9 cellular contexts compared by ENCODE assay signal in the genomic region with DNA sequence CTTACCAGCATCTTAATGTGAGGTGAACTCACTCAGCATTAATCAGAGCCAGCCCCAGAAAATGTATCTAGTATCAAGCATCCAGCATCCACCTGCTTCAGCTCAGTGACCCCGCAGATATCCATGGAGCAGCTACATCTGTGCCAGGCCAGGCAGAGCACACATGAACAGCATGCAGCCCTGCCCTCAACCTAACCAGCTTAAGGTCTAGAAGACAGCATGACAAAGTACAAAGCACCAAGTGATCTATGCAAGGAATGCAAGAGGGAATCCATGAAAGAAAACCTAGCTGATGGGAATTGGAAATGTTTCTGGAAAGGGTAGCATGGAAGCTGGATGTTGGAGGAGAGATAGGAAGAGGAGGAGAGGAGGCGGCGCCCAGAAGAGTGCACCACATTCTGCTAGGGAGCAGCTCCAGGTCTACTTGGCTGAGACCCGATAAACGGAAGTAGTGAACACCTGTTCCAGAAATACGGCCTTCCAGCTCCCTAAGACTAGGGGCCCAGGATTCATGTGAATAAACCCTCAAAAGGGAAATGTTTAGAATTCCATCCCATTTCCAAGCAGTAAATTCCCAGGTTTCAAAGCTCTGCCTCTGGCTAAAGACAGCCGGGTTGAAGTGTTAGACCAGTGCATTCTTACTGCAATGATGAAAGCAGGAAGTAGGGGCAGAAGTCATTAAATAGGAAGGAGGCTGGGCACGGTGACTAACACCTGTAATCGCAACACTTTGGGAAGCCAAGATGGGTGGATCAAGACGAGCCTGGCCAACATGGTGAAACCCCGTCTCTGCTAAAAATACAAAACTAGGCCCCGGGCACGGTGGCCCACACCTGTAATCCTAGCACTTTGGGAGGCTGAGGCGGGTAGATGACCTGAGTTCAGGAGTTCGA. TPM values are rescaled to one million over a fixed set of nuclear protein-coding genes. Genes with fewer than 3 reads are reported as not detected.
DNase-seq lines count a peak whose midpoint lies in the region; ATAC-seq, FAIRE-seq and TF ChIP-seq lines count a peak whose summit lies in the region.
"Had no signal": no experiment of that assay in that cellular context is flagged by ENCODE, and none has a peak within 500 bp of the region (broad histone marks: within the 10 kb centered on the region; RNA-seq: fewer than 3 reads in every experiment).

No MANE protein-coding gene starts in this region.

- TF ChIP-seq POLR2A in endothelial cell of umbilical vein (IDR thresholded peaks at IDR 0.05; ENCODE audit: low read depth, low read length) = peak; percentile 22

- TF ChIP-seq CTCF in endothelial cell of umbilical vein (IDR thresholded peaks at IDR 0.05; ENCODE audit: extremely low read depth in 1 of 2, insufficient read depth in 1 of 2, low read depth in 1 of 2, low read length in 2 of 2) = no peak

- H3K27ac ChIP-seq in endothelial cell of umbilical vein (ENCODE audit: insufficient read depth, low read depth, low read length) = peak overlapping the region; percentile 83
- H3K27ac ChIP-seq: KMS-11 had no signal

- ATAC-seq in HG03097 (IDR thresholded peaks at IDR 0.05; ENCODE audit: low FRiP score, unreplicated experiment) = no peak

- FAIRE-seq in G401.6 (lab: Jason Lieb, UNC) = peak; percentile 93
- FAIRE-seq in endothelial cell of umbilical vein (lab: Jason Lieb, UNC) = peak; percentile 95

- BruUV-seq in endothelial cell of umbilical vein (replicated peaks; lab: Mats Ljungman, UMichigan) = TSS peak; percentile 18

- no peaks in the 10 kb centered on the region for H3K9me1 ChIP-seq in endothelial cell of umbilical vein (replicated peaks; ENCODE audit: control insufficient read depth, extremely low read depth, insufficient read depth, low read length)

- peak; percentile 75 to 89 for DNase-seq in NOMO-1 (lab: John Stamatoyannopoulos, UW; ENCODE audit: unreplicated experiment in 2 of 2)
- DNase-seq in endothelial cell of umbilical vein (ENCODE audit: low read depth, low spot score) = peak; percentile 87
- DNase-seq in non-pigmented ciliary epithelial cell (ENCODE audit: low read depth) = peak; percentile 28
- no peak for DNase-seq in GF-D8 (lab: John Stamatoyannopoulos, UW)
- no peak for DNase-seq in foreskin melanocyte
- DNase-seq in occipital lobe (lab: John Stamatoyannopoulos, UW) = no peak

- H3K9ac ChIP-seq in endothelial cell of umbilical vein (replicated peaks; ENCODE audit: extremely low read depth, insufficient read depth, low read length) = peak overlapping the region; percentile 12
- H3K9ac ChIP-seq: KMS-11 had no signal

- no peaks in the 10 kb centered on the region for H3K79me2 ChIP-seq in endothelial cell of umbilical vein (ENCODE audit: control insufficient read depth, insufficient read depth, low read length)

- dilution Hi-C loops in endothelial cell of umbilical vein (cut with MboI; ENCODE audit: extremely low pct_ligation_motif_present, low sequenced_read_pairs) = no loop called here

- peaks cover 4 to 19% of the 10 kb centered on the region in 2 experiments for H3K36me3 ChIP-seq in endothelial cell of umbilical vein (ENCODE audit: control insufficient read depth in 2 of 2, extremely low read depth in 1 of 2, insufficient read depth in 2 of 2, low read length in 2 of 2)

- CTCF ChIA-PET in endothelial cell of umbilical vein (lab: Charles Lee) = interaction anchor here (0.7 to 2.7 kb wide), 8 partner anchors 9 to 259 kb away, joined by 3 to 13 read pairs (median 3); no protein-coding TSS in a partner anchor

- no peak overlapping the region for H3K4me3 ChIP-seq in endothelial cell of umbilical vein (replicated peaks in 1 of 3; ENCODE audit: insufficient read depth in 1 of 3, low read depth in 1 of 3, low read length in 3 of 3)

- H2AFZ ChIP-seq in endothelial cell of umbilical vein (ENCODE audit: low read depth, low read length) = no peak overlapping the region

- no peaks in the 10 kb centered on the region for H4K20me1 ChIP-seq in endothelial cell of umbilical vein (replicated peaks; ENCODE audit: control insufficient read depth, extremely low read depth, insufficient read depth, low read length)

- no peaks in the 10 kb centered on the region for H3K9me3 ChIP-seq in endothelial cell of umbilical vein (replicated peaks; ENCODE audit: control insufficient read depth, insufficient read depth, low read length)

- H3K4me1 ChIP-seq in endothelial cell of umbilical vein (ENCODE audit: control insufficient read depth, extremely low read depth, insufficient read depth, low read length) = peaks cover 40% of the 10 kb centered on the region

- H3K4me2 ChIP-seq in endothelial cell of umbilical vein (ENCODE audit: insufficient read depth, low read length) = peak overlapping the region; percentile 44
- H3K4me2 ChIP-seq: KMS-11 had no signal

- intact Hi-C loops in endothelial cell of umbilical vein (cut with micrococcal nuclease) = loop anchor here (1.0 to 5.0 kb wide), 5 partner anchors 16 to 229 kb away; a partner anchor contains a TSS

- H3K27me3 ChIP-seq in endothelial cell of umbilical vein (ENCODE audit: control insufficient read depth in 2 of 2, insufficient read depth in 2 of 2, low read length in 2 of 2) = no peaks in the 10 kb centered on the region

- POLR2A ChIA-PET in endothelial cell of umbilical vein (lab: Charles Lee) = interaction anchor here (0.6 kb wide), 1 partner anchor 14 kb away, joined by 4 read pairs; no protein-coding TSS in a partner anchor

TF ChIP-seq in endothelial cell of umbilical vein, 7 proteins besides CTCF, POLR2A, EP300 and RAD21:
- TF ChIP-seq MYC (IDR thresholded peaks at IDR 0.05; ENCODE audit: low read depth, low read length) (no peak), POLR2AphosphoS5 (IDR thresholded peaks at IDR 0.05; ENCODE audit: insufficient read depth, low read depth, low read length) (peak; percentile 22), EZH2 (IDR thresholded peaks at IDR 0.05; ENCODE audit: borderline replicate concordance, low read depth, low read length, severe bottlenecking) (no peak), GATA2 (IDR thresholded peaks at IDR 0.05; ENCODE audit: insufficient read depth, insufficient read length, low read depth, low read length) (no peak), JUN (IDR thresholded peaks at IDR 0.05; ENCODE audit: borderline replicate concordance, insufficient read depth, insufficient read length, low read depth) (no peak), FOS (IDR thresholded peaks at IDR 0.05; ENCODE audit: borderline replicate concordance, insufficient read depth, low read length) (peak; percentile 74)
- TF ChIP-seq, protein P1, sequence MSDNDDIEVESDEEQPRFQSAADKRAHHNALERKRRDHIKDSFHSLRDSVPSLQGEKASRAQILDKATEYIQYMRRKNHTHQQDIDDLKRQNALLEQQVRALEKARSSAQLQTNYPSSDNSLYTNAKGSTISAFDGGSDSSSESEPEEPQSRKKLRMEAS (IDR thresholded peaks at IDR 0.05; ENCODE audit: insufficient read depth, insufficient read length) = no peak

RNA-seq across cellular contexts. Expression of a gene that starts 23.5 kb away (rescaled TPM):
- total RNA-seq in endothelial cell of umbilical vein (31.8 and 34.9 TPM in 2 replicates), occipital lobe (19.7 TPM)
- polyA plus RNA-seq in endothelial cell of umbilical vein = 28.2 and 29.5 TPM in 2 replicates
- polyA plus RNA-seq in endothelial cell of umbilical vein (2011; cell fraction: cytosol; rRNA removed) = 28.1 and 29.0 TPM in 2 replicates
- 44.3 and 44.8 TPM in 2 replicates for polyA plus RNA-seq in endothelial cell of umbilical vein (2011; cell fraction: nucleus; rRNA removed)
- polyA plus RNA-seq in endothelial cell of umbilical vein (2012) = 19.3 and 19.9 TPM in 2 replicates
- 34.6 and 35.9 TPM in 2 replicates for polyA minus RNA-seq in endothelial cell of umbilical vein
- polyA minus RNA-seq in endothelial cell of umbilical vein (2011; cell fraction: cytosol; rRNA and poly(A)+ RNA removed) = 13.7 TPM
- 16.3 and 17.2 TPM in 2 replicates for polyA minus RNA-seq in endothelial cell of umbilical vein (2011; cell fraction: nucleus; rRNA and poly(A)+ RNA removed)

RNA-seq across cellular contexts. Expression of a gene that starts 59.1 kb away (rescaled TPM):
- total RNA-seq in endothelial cell of umbilical vein = 0.69 and 2.1 TPM in 2 replicates
- polyA plus RNA-seq in endothelial cell of umbilical vein = 1.1 and 2.1 TPM in 2 replicates
- polyA plus RNA-seq in endothelial cell of umbilical vein (2011; cell fraction: cytosol; rRNA removed) = 0.58 and 1.4 TPM in 2 replicates
- 0.36 and 0.97 TPM in 2 replicates for polyA plus RNA-seq in endothelial cell of umbilical vein (2011; cell fraction: nucleus; rRNA removed)
- 0.50 and 0.61 TPM in 2 replicates for polyA plus RNA-seq in endothelial cell of umbilical vein (2012)
- polyA minus RNA-seq in endothelial cell of umbilical vein = 0.21 and 0.58 TPM in 2 replicates
- polyA minus RNA-seq in endothelial cell of umbilical vein (2011; cell fraction: cytosol; rRNA and poly(A)+ RNA removed) = not detected
- 0.38 and 0.91 TPM in 2 replicates for polyA minus RNA-seq in endothelial cell of umbilical vein (2011; cell fraction: nucleus; rRNA and poly(A)+ RNA removed)
- 2.8 TPM for total RNA-seq in occipital lobe

Comparison
In these comparisons a context has a peak if more than half of its experiments do, and no peak if none do; other contexts are left out.
1. DNase-seq: peak in NOMO-1 (2 of 2), endothelial cell of umbilical vein (single experiment) and non-pigmented ciliary epithelial cell (single experiment); none in GF-D8 (single experiment), foreskin melanocyte (single experiment) and occipital lobe (single experiment).